In genomic region chr2:69914235-69915049, GRCh38 we compare ENCODE assay signal across 8 cellular contexts. TPM values are rescaled to one million over a fixed set of nuclear protein-coding genes. Genes with fewer than 3 reads are reported as not detected.
DNase-seq lines count a peak whose midpoint lies in the region; ATAC-seq and TF ChIP-seq lines count a peak whose summit lies in the region.

No MANE protein-coding gene starts in this region.

- peaks cover 0 to 8% (median 4%) of the 10 kb centered on the region in 4 donors for H3K4me1 ChIP-seq in liver (ENCODE audit: control insufficient read depth in 4 of 4, insufficient read depth in 4 of 4, low read length in 3 of 4)

- H3K9me3 ChIP-seq in liver (ENCODE audit: control insufficient read depth in 4 of 4, low read length in 3 of 4), result no peaks in the 10 kb centered on the region

- peak; percentile 100 for DNase-seq in CD1c-positive myeloid dendritic cell (ENCODE audit: extremely low spot score)
- DNase-seq in NCI-H748 treated with DMSO at 0.1 percent for 48 hours (lab: John Stamatoyannopoulos, UW), result peak; percentile 98
- peak; percentile 100 for DNase-seq in activated CD4-positive, alpha-beta T cell treated with anti-CD3 and anti-CD28 coated beads, Interleukin-2, amount 50 U/mL, for 48 hours
- DNase-seq in dermis microvascular lymphatic vessel endothelial cell (ENCODE audit: low read depth in 2 of 2), result peak; percentile 100
- peak; percentile 100 for DNase-seq in stimulated activated CD4-positive, alpha-beta T cell treated with anti-CD3 and anti-CD28 coated beads, Interleukin-4, amount 100 ng/mL, for 24 hours

- peak; percentile 57 to 65 for TF ChIP-seq RAD21 in liver (IDR thresholded peaks at IDR 0.05)

- peak overlapping the region; percentile 80 to 95 for H3K9ac ChIP-seq in liver (ENCODE audit: low read depth in 1 of 2, low read length in 2 of 2)

- TF ChIP-seq CTCF in liver (IDR thresholded peaks at IDR 0.05; ENCODE audit: low read depth, low read length, missing input control), result no peak

- ATAC-seq in GM19372 (IDR thresholded peaks at IDR 0.05; ENCODE audit: low read depth, unreplicated experiment) (peak; percentile 88), HG03558 (IDR thresholded peaks at IDR 0.05; ENCODE audit: extremely low read depth, unreplicated experiment) (peak; percentile 86)

- peaks cover 0 to 12% (median 4%) of the 10 kb centered on the region in 4 donors for H3K36me3 ChIP-seq in liver (ENCODE audit: control insufficient read depth in 4 of 4, insufficient read depth in 3 of 4, low read depth in 1 of 4, low read length in 3 of 4)

- no peaks in the 10 kb centered on the region for H3K27me3 ChIP-seq in liver (ENCODE audit: control insufficient read depth in 4 of 4, insufficient read depth in 4 of 4, low read length in 3 of 4)

- H3K4me3 ChIP-seq in liver (ENCODE audit: low read depth in 1 of 3, low read length in 3 of 3), result peak overlapping the region; percentile 62 to 94 (median 66)

- WGBS in liver, result under 1% methylated on average over 57 of the region's 57 CpGs

- peak overlapping the region; percentile 99 to 100 for H3K27ac ChIP-seq in liver (ENCODE audit: low read depth in 1 of 2, low read length in 2 of 2)

TF ChIP-seq in liver, 16 proteins besides CTCF, POLR2A, EP300 and RAD21:
- TF ChIP-seq FOXA1 (IDR thresholded peaks at IDR 0.05) (no peak), ATF3 (IDR thresholded peaks at IDR 0.05) (peak; percentile 93), REST (IDR thresholded peaks at IDR 0.05) (peak; percentile 91), ZBTB33 (IDR thresholded peaks at IDR 0.05) (peak; percentile 25), EGR1 (IDR thresholded peaks at IDR 0.05; ENCODE audit: low read depth in 2 of 2) (peak; percentile 56 to 80), GABPA (IDR thresholded peaks at IDR 0.05 in 1 of 2, conservative IDR thresholded peaks at IDR 0.05 in 1 of 2) (peak in 1 of 2 donors; percentile 62), TAF1 (conservative IDR thresholded peaks at IDR 0.05) (no peak), SP1 (IDR thresholded peaks at IDR 0.05) (peak; percentile 100), HNF4G (IDR thresholded peaks at IDR 0.05) (peak; percentile 31), JUND (IDR thresholded peaks at IDR 0.05) (peak; percentile 98), FOXA2 (IDR thresholded peaks at IDR 0.05) (no peak), NR2F2 (IDR thresholded peaks at IDR 0.05) (peak; percentile 54), YY1 (IDR thresholded peaks at IDR 0.05) (peak; percentile 92), HNF4A (conservative IDR thresholded peaks at IDR 0.05) (no peak), RXRA (IDR thresholded peaks at IDR 0.05) (peak; percentile 37 to 51)
- TF ChIP-seq, protein P1, sequence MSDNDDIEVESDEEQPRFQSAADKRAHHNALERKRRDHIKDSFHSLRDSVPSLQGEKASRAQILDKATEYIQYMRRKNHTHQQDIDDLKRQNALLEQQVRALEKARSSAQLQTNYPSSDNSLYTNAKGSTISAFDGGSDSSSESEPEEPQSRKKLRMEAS (IDR thresholded peaks at IDR 0.05), result peak; percentile 90

RNA-seq across cellular contexts. Expression of gene MXD1, which starts 0.5 kb away (rescaled TPM):
- total RNA-seq in dermis microvascular lymphatic vessel endothelial cell (2.6 and 4.3 TPM in 2 replicates), liver (1 to 10 TPM; 5.1 to 8.5 TPM)
- 1 to 10 TPM; 1.4 to 6.5 TPM for polyA plus RNA-seq in liver

RNA-seq across cellular contexts. Expression of gene SNRNP27, which starts 20.7 kb away (rescaled TPM):
- total RNA-seq in dermis microvascular lymphatic vessel endothelial cell (16.8 and 17.4 TPM in 2 replicates), liver (10 to 100 TPM; 16.8 to 19.7 TPM)
- 10 to 100 TPM; 20.4 to 28.7 TPM for polyA plus RNA-seq in liver

RNA-seq across cellular contexts. Expression of gene ASPRV1, which starts 47.0 kb away (rescaled TPM):
- total RNA-seq in dermis microvascular lymphatic vessel endothelial cell, result under 0.01 and 0.25 TPM in 2 replicates
- under 1 TPM; 0.19 to 0.75 TPM for total RNA-seq in liver
- under 1 TPM; 0.21 to 0.25 TPM for polyA plus RNA-seq in liver

Comparison
In these comparisons a context has a peak if more than half of its experiments do, and no peak if none do; other contexts are left out.
1. Peak in every context shown above with its lines: DNase-seq, ATAC-seq, H3K4me3 ChIP-seq and H3K27ac ChIP-seq.